Comparison of ENCODE assay signal across 27 cellular contexts in genomic region chr3:52072471-52072870, GRCh38.
"Had no signal": no experiment of that assay in that cellular context is flagged by ENCODE, and none has a peak within 500 bp of the region (broad histone marks: within the 10 kb centered on the region; RNA-seq: fewer than 3 reads in every experiment).

No MANE protein-coding gene starts in this region.

- H3K36me3 ChIP-seq: adrenal gland, brain microvascular endothelial cell had no signal

- H3K4me3 ChIP-seq: adrenal gland, PC-9 had no signal

- H3K9me3 Mint-ChIP-seq: activated CD8-positive, alpha-beta T cell treated with anti-CD3 and anti-CD28 coated beads for 36 hours; activated naive CD4-positive, alpha-beta T cell treated with anti-CD3 and anti-CD28 coated beads, Interleukin-2, amount 50 U/mL, for 72 hours; activated T-cell treated with anti-CD3 and anti-CD28 coated beads, Interleukin-2, amount 50 U/mL, for 72 hours; activated T-helper 17 cell treated with anti-CD3 and anti-CD28 coated beads, Interleukin-2, amount 50 U/mL, for 72 hours had no signal

- H3K4me3 Mint-ChIP-seq: activated CD8-positive, alpha-beta T cell treated with anti-CD3 and anti-CD28 coated beads for 36 hours; activated T-cell treated with anti-CD3 and anti-CD28 coated beads, Interleukin-2, amount 50 U/mL, for 72 hours; activated T-helper 17 cell treated with anti-CD3 and anti-CD28 coated beads, Interleukin-2, amount 50 U/mL, for 72 hours had no signal

- H3K27me3 ChIP-seq: adrenal gland, brain microvascular endothelial cell had no signal

- DNase-seq: activated CD4-positive, alpha-beta T cell treated with anti-CD3 and anti-CD28 coated beads for 1 hour; activated CD4-positive, alpha-beta T cell treated with anti-CD3 and anti-CD28 coated beads for 48 hours; activated CD4-positive, CD25-positive, alpha-beta regulatory T cell; activated CD8-positive, alpha-beta T cell treated with anti-CD3 and anti-CD28 coated beads for 36 hours; activated effector memory CD4-positive, alpha-beta T cell treated with anti-CD3 and anti-CD28 coated beads, Interleukin-2, amount 50 U/mL, for 16 hours; activated naive CD4-positive, alpha-beta T cell; activated T-cell treated with anti-CD3 and anti-CD28 coated beads, Interleukin-2, amount 50 U/mL, for 1 hour; activated T-cell treated with anti-CD3 and anti-CD28 coated beads, Interleukin-2, amount 50 U/mL, for 72 hours; adrenal gland; brain microvascular endothelial cell; MM.1S; MV-4-11; NCI-H1092; NCI-H1436 treated with DMSO at 0.1 percent for 48 hours; NCI-H1694 treated with DMSO at 0.1 percent for 48 hours; NCI-H2029; NCI-H345; NCI-H526; NCI-H748 treated with DMSO at 0.1 percent for 48 hours; NK-92 treated with Interleukin-12 subunit alpha and Interleukin-12 subunit beta, amount 100 ng/mL, for 24 hours; PC-9; Right ventricle myocardium superior; T1000; WERI-Rb-1 had no signal

- ATAC-seq: activated CD8-positive, alpha-beta T cell treated with anti-CD3 and anti-CD28 coated beads for 36 hours had no signal

- H3K36me3 Mint-ChIP-seq: activated naive CD4-positive, alpha-beta T cell treated with anti-CD3 and anti-CD28 coated beads, Interleukin-2, amount 50 U/mL, for 72 hours had no signal

- H3K27ac Mint-ChIP-seq: activated CD8-positive, alpha-beta T cell treated with anti-CD3 and anti-CD28 coated beads for 36 hours; activated naive CD4-positive, alpha-beta T cell treated with anti-CD3 and anti-CD28 coated beads, Interleukin-2, amount 50 U/mL, for 72 hours; activated T-cell treated with anti-CD3 and anti-CD28 coated beads, Interleukin-2, amount 50 U/mL, for 72 hours; activated T-helper 17 cell treated with anti-CD3 and anti-CD28 coated beads, Interleukin-2, amount 50 U/mL, for 72 hours had no signal

- H3K9me3 ChIP-seq: adrenal gland had no signal

- H3K4me1 Mint-ChIP-seq: activated T-helper 17 cell treated with anti-CD3 and anti-CD28 coated beads, Interleukin-2, amount 50 U/mL, for 72 hours had no signal

- H3K27ac ChIP-seq: adrenal gland, brain microvascular endothelial cell, KMS-11, PC-9, WERI-Rb-1 had no signal
